Comparison of ENCODE assay signal across 16 cellular contexts in the genomic region with DNA sequence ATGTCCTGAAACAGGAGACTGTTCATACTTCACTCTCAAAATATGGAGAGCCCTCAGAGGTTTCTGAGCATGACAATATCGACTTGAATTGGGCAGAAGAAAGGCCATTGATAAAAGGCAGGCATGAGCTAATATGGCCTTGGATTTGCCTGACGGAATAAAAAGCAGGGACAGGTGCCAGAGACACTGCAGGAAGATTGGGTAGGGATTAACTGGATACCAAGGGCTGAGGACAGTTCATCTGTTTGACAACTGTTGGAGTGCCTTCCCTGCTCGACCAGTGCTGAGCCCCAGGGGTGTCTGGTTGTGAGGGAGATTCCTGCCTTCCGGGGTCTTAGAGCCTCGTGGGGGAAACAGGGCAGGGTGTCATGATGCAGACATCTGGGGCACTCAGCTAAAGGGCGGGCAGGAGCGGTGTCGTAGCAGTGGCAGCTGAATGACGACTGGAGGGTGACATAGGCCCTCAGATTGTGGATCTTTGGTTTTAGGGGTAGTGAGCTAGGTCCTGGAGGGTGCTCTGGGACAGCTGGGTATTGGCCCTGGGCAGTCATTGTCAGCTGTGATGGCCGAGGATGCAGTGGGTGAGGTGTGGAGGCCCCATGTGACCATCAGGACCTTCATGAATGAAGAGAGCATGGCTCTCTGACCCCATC. TPM values are rescaled to one million over a fixed set of nuclear protein-coding genes. Genes with fewer than 3 reads are reported as not detected.
A peak's percentile ranks its signal among the peaks of the same experiment; 100 is the strongest.
DNase-seq lines count a peak whose midpoint lies in the region; ATAC-seq and TF ChIP-seq lines count a peak whose summit lies in the region.
"Had no signal": no experiment of that assay in that cellular context is flagged by ENCODE, and none has a peak within 500 bp of the region (broad histone marks: within the 10 kb centered on the region; RNA-seq: fewer than 3 reads in every experiment).

No MANE protein-coding gene starts in this region.

- CTCF ChIA-PET in CD4-positive, alpha-beta memory T cell (lab: Charles Lee; ENCODE audit: partially characterized antibody), result interaction anchor here (0.8 to 2.0 kb wide), 2 partner anchors 9 to 11 kb away, joined by 4 to 11 read pairs; partner anchors contain the start of gene GATAD2A
- CTCF ChIA-PET in activated B cell treated with CpG ODN at 0.5 μM for 24 hours (lab: Charles Lee), result interaction anchor here (1.0 to 1.5 kb wide), 4 partner anchors 11 to 73 kb away, joined by 3 to 6 read pairs (median 3); no protein-coding TSS in a partner anchor
- CTCF ChIA-PET in HEK293T (lab: Yijun Ruan, JAX), result no interaction called here

- peaks cover 52 to 81% (median 69%) of the 10 kb centered on the region in 4 donors for H3K4me1 Mint-ChIP-seq in CD4-positive, alpha-beta memory T cell
- H3K4me1 Mint-ChIP-seq in activated B cell treated with CpG ODN at 0.5 μM for 24 hours, result peaks cover 74% of the 10 kb centered on the region
- peaks cover 44 to 86% (median 80%) of the 10 kb centered on the region in 4 donors for H3K4me1 Mint-ChIP-seq in naive thymus-derived CD8-positive, alpha-beta T cell

- no peaks in the 10 kb centered on the region for H3K9me3 ChIP-seq in CD4-positive, alpha-beta memory T cell (ENCODE audit: control insufficient read depth in 1 of 2, low read length in 2 of 2)
- no peaks in the 10 kb centered on the region for H3K9me3 ChIP-seq in KOPT-K1 (ENCODE audit: insufficient read depth, low read length, poor library complexity, severe bottlenecking)
- H3K9me3 ChIP-seq: breast epithelium, gastrocnemius medialis had no signal

- no peak for TF ChIP-seq CTCF in activated B cell treated with CpG ODN at 0.5 μM for 24 hours (IDR thresholded peaks at IDR 0.05)

- H3K36me3 ChIP-seq in CD4-positive, alpha-beta memory T cell (ENCODE audit: insufficient read depth, low read length), result no peaks in the 10 kb centered on the region
- H3K36me3 ChIP-seq in KOPT-K1 (ENCODE audit: insufficient read depth, low read length) (peaks cover 4% of the 10 kb centered on the region; the same call in 1 of the 2 replicates), H7 (replicated peaks; ENCODE audit: control insufficient read depth, insufficient read depth, low read length) (no peaks in the 10 kb centered on the region)
- H3K36me3 ChIP-seq: breast epithelium, gastrocnemius medialis had no signal

- DNase-seq in CD4-positive, alpha-beta memory T cell, result no peak
- DNase-seq in activated B cell treated with CpG ODN at 0.5 μM for 24 hours (no peak), SKM-1 (lab: John Stamatoyannopoulos, UW; ENCODE audit: unreplicated experiment) (no peak), SW 1271 (lab: John Stamatoyannopoulos, UW) (no peak), H7 (no peak), HEK293T (ENCODE audit: extremely low spot score) (no peak)
- no peak for DNase-seq in naive thymus-derived CD8-positive, alpha-beta T cell
- DNase-seq: activated T-cell treated with anti-CD3 and anti-CD28 coated beads, Interleukin-2, amount 50 U/mL, for 48 hours; gastrocnemius medialis; NCI-H1105 treated with DMSO at 0.1 percent for 48 hours; NCI-H774 had no signal

- POLR2A ChIA-PET in CD4-positive, alpha-beta memory T cell (lab: Charles Lee; ENCODE audit: partially characterized antibody), result interaction anchor here (0.8 kb wide), 1 partner anchor 42 kb away, joined by 3 read pairs; no protein-coding TSS in a partner anchor
- POLR2A ChIA-PET in activated B cell treated with CpG ODN at 0.5 μM for 24 hours (lab: Charles Lee) (interaction anchor here (0.6 to 1.2 kb wide), 3 partner anchors 11 to 234 kb away, joined by 3 to 4 read pairs (median 4); no protein-coding TSS in a partner anchor), HEK293T (lab: Yijun Ruan, JAX) (interaction anchor here (0.8 to 2.5 kb wide), 2 partner anchors 13 to 70 kb away, joined by 3 to 12 read pairs; partner anchors contain the start of gene GATAD2A)
- POLR2A ChIA-PET in naive thymus-derived CD8-positive, alpha-beta T cell (lab: Charles Lee), result interaction anchor here (0.5 to 1.7 kb wide), 6 partner anchors 8 to 72 kb away, joined by 3 to 5 read pairs (median 4); partner anchors contain the start of gene GATAD2A

- H3K27me3 ChIP-seq in CD4-positive, alpha-beta memory T cell (ENCODE audit: insufficient read depth, low read length), result no peaks in the 10 kb centered on the region
- H3K27me3 ChIP-seq in H7 (ENCODE audit: control insufficient read depth, insufficient read depth, low read length), result no peaks in the 10 kb centered on the region
- H3K27me3 ChIP-seq: breast epithelium, gastrocnemius medialis had no signal

- no peak overlapping the region for H3K4me3 ChIP-seq in CD4-positive, alpha-beta memory T cell (ENCODE audit: low read length in 2 of 2)
- no peak overlapping the region for H3K4me3 ChIP-seq in H7 (ENCODE audit: insufficient read depth, low read depth, low read length)
- H3K4me3 ChIP-seq: breast epithelium, gastrocnemius medialis had no signal

- no peak overlapping the region for H3K27ac ChIP-seq in CD4-positive, alpha-beta memory T cell (ENCODE audit: low read depth, low read length)
- H3K27ac ChIP-seq in KOPT-K1 (ENCODE audit: low read depth, low read length, poor library complexity, severe bottlenecking), result peak overlapping the region; percentile 22
- H3K27ac ChIP-seq: breast epithelium, gastrocnemius medialis, VCaP had no signal

- ATAC-seq in activated B cell treated with CpG ODN at 0.5 μM for 24 hours (ENCODE audit: low read depth), result no peak
- peak; percentile 16 to 28 for ATAC-seq in naive thymus-derived CD8-positive, alpha-beta T cell
- ATAC-seq: gastrocnemius medialis, sciatic nerve had no signal

- peaks cover 74% of the 10 kb centered on the region for H3K4me1 ChIP-seq in CD4-positive, alpha-beta memory T cell (ENCODE audit: insufficient read depth, low read length)
- H3K4me1 ChIP-seq: breast epithelium had no signal

- H3K27ac Mint-ChIP-seq in CD4-positive, alpha-beta memory T cell, result peak overlapping the region in 6 of 7 donors; percentile 18 to 94 (median 75)
- peak overlapping the region; percentile 46 for H3K27ac Mint-ChIP-seq in activated B cell treated with CpG ODN at 0.5 μM for 24 hours
- peak overlapping the region; percentile 6 to 90 (median 71) for H3K27ac Mint-ChIP-seq in naive thymus-derived CD8-positive, alpha-beta T cell

- H3K27me3 Mint-ChIP-seq in CD4-positive, alpha-beta memory T cell, result no peaks in the 10 kb centered on the region
- H3K27me3 Mint-ChIP-seq in activated B cell treated with CpG ODN at 0.5 μM for 24 hours, result no peaks in the 10 kb centered on the region
- H3K27me3 Mint-ChIP-seq in naive thymus-derived CD8-positive, alpha-beta T cell, result no peaks in the 10 kb centered on the region

- peaks cover 3 to 8% of the 10 kb centered on the region in 2 donors for H3K36me3 Mint-ChIP-seq in CD4-positive, alpha-beta memory T cell
- H3K36me3 Mint-ChIP-seq in activated B cell treated with CpG ODN at 0.5 μM for 24 hours (ENCODE audit: low read depth), result peaks cover 15% of the 10 kb centered on the region
- H3K36me3 Mint-ChIP-seq in naive thymus-derived CD8-positive, alpha-beta T cell, result peaks cover 0 to 14% (median 0%) of the 10 kb centered on the region in 3 donors

- intact Hi-C loops in CD4-positive, alpha-beta memory T cell (cut with micrococcal nuclease), result no loop called here
- intact Hi-C loops in activated B cell treated with CpG ODN at 0.5 μM for 24 hours (cut with micrococcal nuclease), result no loop called here

- no peaks in the 10 kb centered on the region for H3K9me3 Mint-ChIP-seq in CD4-positive, alpha-beta memory T cell
- no peaks in the 10 kb centered on the region for H3K9me3 Mint-ChIP-seq in activated B cell treated with CpG ODN at 0.5 μM for 24 hours
- no peaks in the 10 kb centered on the region for H3K9me3 Mint-ChIP-seq in naive thymus-derived CD8-positive, alpha-beta T cell

- H3K4me3 Mint-ChIP-seq in CD4-positive, alpha-beta memory T cell, result peak overlapping the region in 6 of 8 donors; percentile 44 to 71 (median 58)
- H3K4me3 Mint-ChIP-seq in activated B cell treated with CpG ODN at 0.5 μM for 24 hours, result peak overlapping the region; percentile 24
- H3K4me3 Mint-ChIP-seq in naive thymus-derived CD8-positive, alpha-beta T cell, result peak overlapping the region in 9 of 10 donors; percentile 61 to 82 (median 69)
- H3K4me3 Mint-ChIP-seq: CD14-positive monocyte had no signal

TF ChIP-seq in HEK293T, 16 proteins besides CTCF, POLR2A, EP300 and RAD21:
- TF ChIP-seq ARNT (IDR thresholded peaks at IDR 0.05) (no peak), ZNF384 (IDR thresholded peaks at IDR 0.05) (no peak), TARDBP (IDR thresholded peaks at IDR 0.05) (no peak), ELF4 (IDR thresholded peaks at IDR 0.05) (no peak), HDGF (IDR thresholded peaks at IDR 0.05; ENCODE audit: borderline replicate concordance) (no peak), CTBP1 (IDR thresholded peaks at IDR 0.05; ENCODE audit: borderline replicate concordance) (no peak)
- TF ChIP-seq, protein P1, sequence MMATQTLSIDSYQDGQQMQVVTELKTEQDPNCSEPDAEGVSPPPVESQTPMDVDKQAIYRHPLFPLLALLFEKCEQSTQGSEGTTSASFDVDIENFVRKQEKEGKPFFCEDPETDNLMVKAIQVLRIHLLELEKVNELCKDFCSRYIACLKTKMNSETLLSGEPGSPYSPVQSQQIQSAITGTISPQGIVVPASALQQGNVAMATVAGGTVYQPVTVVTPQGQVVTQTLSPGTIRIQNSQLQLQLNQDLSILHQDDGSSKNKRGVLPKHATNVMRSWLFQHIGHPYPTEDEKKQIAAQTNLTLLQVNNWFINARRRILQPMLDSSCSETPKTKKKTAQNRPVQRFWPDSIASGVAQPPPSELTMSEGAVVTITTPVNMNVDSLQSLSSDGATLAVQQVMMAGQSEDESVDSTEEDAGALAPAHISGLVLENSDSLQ (IDR thresholded peaks at IDR 0.05), result no peak

RNA-seq across cellular contexts. Expression of gene GATAD2A, which starts 12.3 kb away (rescaled TPM):
- total RNA-seq in CD4-positive, alpha-beta memory T cell, result 100 to 1,000 TPM; 101 to 108 TPM
- 10 to 100 TPM in 1 of 2 donors, 1 to 10 TPM in 1; 3.8 to 30.6 TPM for polyA plus RNA-seq in CD4-positive, alpha-beta memory T cell
- 116 and 126 TPM in 2 replicates for total RNA-seq in activated B cell treated with CpG ODN at 0.5 μM for 24 hours
- total RNA-seq in naive thymus-derived CD8-positive, alpha-beta T cell, result 100 to 1,000 TPM; 101 to 107 TPM
- 10 to 100 TPM; 14.5 to 35.1 (median 20.2) TPM for polyA plus RNA-seq in naive thymus-derived CD8-positive, alpha-beta T cell
- total RNA-seq in H7 (2014; rRNA removed; shearing (Covaris generic)), result 104 and 130 TPM in 2 replicates
